Comparison of ENCODE assay signal across 9 cellular contexts in the genomic region with DNA sequence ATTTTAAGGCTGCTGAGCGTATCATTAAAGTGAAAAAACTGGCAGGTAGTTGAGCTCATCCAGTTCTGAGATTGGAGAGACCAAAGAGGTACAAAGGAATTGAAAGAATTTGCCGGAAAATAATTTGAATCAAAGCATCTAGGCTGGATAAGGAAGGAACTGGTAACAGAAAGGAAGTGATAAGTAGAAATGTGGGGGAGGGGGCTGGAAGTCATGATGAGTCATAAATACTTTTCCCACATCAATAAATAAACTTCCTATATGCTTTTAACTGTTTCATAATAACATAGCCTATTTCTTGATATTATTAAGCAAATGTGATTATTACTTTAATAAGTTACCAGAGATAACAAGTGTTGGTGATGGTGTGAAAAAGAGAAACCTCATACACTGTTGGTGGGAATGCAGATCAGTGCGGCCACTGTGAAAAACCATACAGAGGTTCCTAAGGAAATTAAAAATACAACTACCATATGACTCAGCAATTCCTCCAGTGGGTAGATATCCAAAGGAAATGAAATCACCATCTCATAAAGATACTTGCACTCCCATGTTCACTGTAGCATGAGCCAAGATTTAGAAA. TPM values are rescaled to one million over a fixed set of nuclear protein-coding genes. Genes with fewer than 3 reads are reported as not detected.
DNase-seq lines count a peak whose midpoint lies in the region; ATAC-seq, FAIRE-seq and TF ChIP-seq lines count a peak whose summit lies in the region.
"Had no signal": no experiment of that assay in that cellular context is flagged by ENCODE, and none has a peak within 500 bp of the region (broad histone marks: within the 10 kb centered on the region; RNA-seq: fewer than 3 reads in every experiment).

No MANE protein-coding gene starts in this region.

- H3K36me3 Mint-ChIP-seq in CD8-positive, alpha-beta memory T cell, result peaks cover 0 to 4% (median 0%) of the 10 kb centered on the region in 3 donors

- peaks cover 18 to 29% (median 27%) of the 10 kb centered on the region in 3 donors for H3K4me1 Mint-ChIP-seq in CD8-positive, alpha-beta memory T cell

- H3K4me1 ChIP-seq in PC-3 (ENCODE audit: insufficient read depth, low read length), result peaks cover 55% of the 10 kb centered on the region
- H3K4me1 ChIP-seq in CD8-positive, alpha-beta memory T cell (ENCODE audit: insufficient read depth, low read length), result no peaks in the 10 kb centered on the region

- no peaks in the 10 kb centered on the region for H3K9me3 Mint-ChIP-seq in CD8-positive, alpha-beta memory T cell

- TF ChIP-seq CTCF in PC-3 (conservative IDR thresholded peaks at IDR 0.05; ENCODE audit: low read depth, low read length), result no peak
- TF ChIP-seq CTCF in GM10266 (IDR thresholded peaks at IDR 0.05; ENCODE audit: control insufficient read depth, insufficient read depth, low read depth, missing control alignments), result no peak

- CTCF ChIA-PET in PC-3 (lab: Charles Lee), result no interaction called here
- CTCF ChIA-PET in CD8-positive, alpha-beta memory T cell (lab: Charles Lee), result no interaction called here

- peak; percentile 59 for FAIRE-seq in GM18507 (lab: Jason Lieb, UNC)

- POLR2A ChIA-PET in PC-3 (lab: Charles Lee; ENCODE audit: unreplicated experiment), result no interaction called here
- POLR2A ChIA-PET in CD8-positive, alpha-beta memory T cell (lab: Charles Lee), result no interaction called here

- no peaks in the 10 kb centered on the region for H4K20me1 ChIP-seq in PC-3 (ENCODE audit: low read length)

- no peak for DNase-seq in GM18507 (ENCODE audit: extremely low spot score, insufficient read length, low read depth)
- peak; percentile 86 for DNase-seq in PC-3
- peak; percentile 43 for DNase-seq in epithelial cell of prostate (ENCODE audit: low read depth, low spot score)
- peak; percentile 73 for DNase-seq in skeletal muscle cell (ENCODE audit: low read depth)
- DNase-seq in CD8-positive, alpha-beta memory T cell, result no peak
- no peak for DNase-seq in GM10266 (ENCODE audit: extremely low spot score)
- DNase-seq in globus pallidus (ENCODE audit: low spot score), result no peak
- DNase-seq: activated naive CD4-positive, alpha-beta T cell; NCI-H1048 had no signal

- H3K4me3 ChIP-seq in PC-3 (ENCODE audit: low read length) (peak overlapping the region; percentile 34; the same call in 1 of the 2 replicates), skeletal muscle cell (ENCODE audit: low read depth, low read length) (no peak overlapping the region)
- no peak overlapping the region for H3K4me3 ChIP-seq in CD8-positive, alpha-beta memory T cell (ENCODE audit: low read length)

- peak overlapping the region; percentile 32; the same call in 1 of the 2 replicates for H2AFZ ChIP-seq in PC-3 (ENCODE audit: low read length)

- H3K27ac ChIP-seq in PC-3 (ENCODE audit: low read length) (peak overlapping the region; percentile 93), epithelial cell of prostate (peak overlapping the region; percentile 78)
- no peak overlapping the region for H3K27ac ChIP-seq in CD8-positive, alpha-beta memory T cell (ENCODE audit: low read depth, low read length)

- ATAC-seq in PC-3, result peak; percentile 73

- intact Hi-C loops in PC-3 (cut with micrococcal nuclease), result no loop called here

- no peak overlapping the region for H3K27ac Mint-ChIP-seq in CD8-positive, alpha-beta memory T cell

- no peak overlapping the region for H3K4me3 Mint-ChIP-seq in CD8-positive, alpha-beta memory T cell

- H3K27me3 Mint-ChIP-seq in CD8-positive, alpha-beta memory T cell, result no peaks in the 10 kb centered on the region

- no peaks in the 10 kb centered on the region for H3K79me2 ChIP-seq in PC-3 (ENCODE audit: low read length)

- no peaks in the 10 kb centered on the region for H3K9me2 ChIP-seq in PC-3 (replicated peaks; ENCODE audit: low read length)

- no peaks in the 10 kb centered on the region for H3F3A ChIP-seq in PC-3 (ENCODE audit: low read length, unreplicated experiment)

- BruUV-seq in PC-3 (replicated peaks; lab: Mats Ljungman, UMichigan), result no TSS peak

- peak overlapping the region; percentile 71 for H3K4me2 ChIP-seq in PC-3 (ENCODE audit: low read length)

- H3K9me3 ChIP-seq in PC-3 (ENCODE audit: low read length), result no peaks in the 10 kb centered on the region
- H3K9me3 ChIP-seq in CD8-positive, alpha-beta memory T cell (ENCODE audit: low read length), result no peaks in the 10 kb centered on the region

- no peaks in the 10 kb centered on the region for H3K27me3 ChIP-seq in PC-3 (ENCODE audit: low read length)
- no peaks in the 10 kb centered on the region for H3K27me3 ChIP-seq in CD8-positive, alpha-beta memory T cell (ENCODE audit: insufficient read depth, low read length, poor library complexity, severe bottlenecking)

- peak overlapping the region; percentile 61 for H3K9ac ChIP-seq in PC-3 (ENCODE audit: low read length)

- no peaks in the 10 kb centered on the region for H3K36me3 ChIP-seq in PC-3 (ENCODE audit: low read depth, low read length)
- H3K36me3 ChIP-seq in CD8-positive, alpha-beta memory T cell (ENCODE audit: insufficient read depth, low read length), result no peaks in the 10 kb centered on the region

RNA-seq across cellular contexts. Expression of gene ZNF438, which starts 27.0 kb away (rescaled TPM):
- 0.98 and 2.4 TPM in 2 replicates for total RNA-seq in PC-3 (2014; rRNA removed)
- total RNA-seq in CD8-positive, alpha-beta memory T cell, result 1 to 10 TPM; 2.9 to 3.9 TPM
- 4.2 TPM for polyA plus RNA-seq in CD8-positive, alpha-beta memory T cell

Comparison
In these comparisons a context has a peak if more than half of its experiments do, and no peak if none do; other contexts are left out.
1. DNase-seq: peak in PC-3 (single experiment), epithelial cell of prostate (single experiment) and skeletal muscle cell (single experiment); none in GM18507 (single experiment), CD8-positive, alpha-beta memory T cell (0 of 5), GM10266 (single experiment) and globus pallidus (single experiment).